ENCODE assay signal across 1 cellular context in genomic region chr4:19803406-19803805, GRCh38.
TF ChIP-seq lines count a peak whose summit lies in the region.

No MANE protein-coding gene starts in this region.

TF ChIP-seq in GM23338, 12 proteins besides CTCF, POLR2A, EP300 and RAD21 (continued from another document):
- no peak for TF ChIP-seq REST (IDR thresholded peaks at IDR 0.05; ENCODE audit: unreplicated experiment)
